In the genomic region with DNA sequence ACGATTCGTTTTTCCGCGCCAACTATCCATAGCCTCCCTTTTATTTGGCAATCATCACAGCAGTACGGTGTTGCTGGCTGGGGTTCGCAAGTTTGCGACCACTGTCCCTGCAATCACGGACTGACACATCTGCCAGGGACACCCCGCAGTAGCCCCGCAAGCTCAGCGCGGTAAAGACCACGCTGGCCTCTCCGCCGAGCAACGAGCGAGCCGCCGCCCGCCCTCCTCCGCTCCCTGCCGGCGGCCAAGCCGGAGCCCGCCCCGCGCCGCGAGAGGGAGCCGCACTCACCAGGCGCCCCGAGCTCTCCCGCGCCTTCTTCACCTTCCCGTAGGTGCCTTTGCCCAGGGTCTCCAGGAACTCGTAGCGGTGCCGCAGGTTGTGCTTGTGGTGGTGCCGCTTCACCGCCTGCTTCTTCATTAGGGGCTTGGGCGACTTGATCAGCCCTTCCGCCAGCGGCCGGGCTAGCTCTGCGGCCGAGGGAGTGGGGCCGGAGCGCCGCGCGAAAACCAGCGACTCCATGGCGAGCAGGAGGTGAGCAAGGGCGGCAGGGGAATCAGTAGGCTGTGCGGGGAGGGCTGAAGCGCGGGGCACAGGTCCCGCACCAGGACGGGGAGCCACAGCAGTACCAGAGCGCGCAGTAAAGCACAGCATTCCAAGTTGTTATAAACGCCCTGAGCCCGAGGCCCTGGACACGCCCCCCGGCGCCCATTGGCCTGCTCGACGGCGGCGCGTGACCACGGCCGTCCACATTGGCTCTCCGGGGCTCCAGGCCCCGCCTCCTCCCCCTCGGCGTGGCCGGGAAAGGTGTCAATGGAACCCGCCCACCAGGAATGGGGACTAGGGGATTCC, we compare ENCODE assay signal across 1 cellular context.
A peak's percentile ranks its signal among the peaks of the same experiment; 100 is the strongest.
TF ChIP-seq lines count a peak whose summit lies in the region.

A gene (minus strand): TSS at position 637 of the 850 bp plus-strand sequence. CDS start 117 bp downstream, at position 520.

TF ChIP-seq in HepG2, 621 proteins besides CTCF, POLR2A, EP300 and RAD21 (continued from another document and continues in another):
- TF ChIP-seq, protein P1, sequence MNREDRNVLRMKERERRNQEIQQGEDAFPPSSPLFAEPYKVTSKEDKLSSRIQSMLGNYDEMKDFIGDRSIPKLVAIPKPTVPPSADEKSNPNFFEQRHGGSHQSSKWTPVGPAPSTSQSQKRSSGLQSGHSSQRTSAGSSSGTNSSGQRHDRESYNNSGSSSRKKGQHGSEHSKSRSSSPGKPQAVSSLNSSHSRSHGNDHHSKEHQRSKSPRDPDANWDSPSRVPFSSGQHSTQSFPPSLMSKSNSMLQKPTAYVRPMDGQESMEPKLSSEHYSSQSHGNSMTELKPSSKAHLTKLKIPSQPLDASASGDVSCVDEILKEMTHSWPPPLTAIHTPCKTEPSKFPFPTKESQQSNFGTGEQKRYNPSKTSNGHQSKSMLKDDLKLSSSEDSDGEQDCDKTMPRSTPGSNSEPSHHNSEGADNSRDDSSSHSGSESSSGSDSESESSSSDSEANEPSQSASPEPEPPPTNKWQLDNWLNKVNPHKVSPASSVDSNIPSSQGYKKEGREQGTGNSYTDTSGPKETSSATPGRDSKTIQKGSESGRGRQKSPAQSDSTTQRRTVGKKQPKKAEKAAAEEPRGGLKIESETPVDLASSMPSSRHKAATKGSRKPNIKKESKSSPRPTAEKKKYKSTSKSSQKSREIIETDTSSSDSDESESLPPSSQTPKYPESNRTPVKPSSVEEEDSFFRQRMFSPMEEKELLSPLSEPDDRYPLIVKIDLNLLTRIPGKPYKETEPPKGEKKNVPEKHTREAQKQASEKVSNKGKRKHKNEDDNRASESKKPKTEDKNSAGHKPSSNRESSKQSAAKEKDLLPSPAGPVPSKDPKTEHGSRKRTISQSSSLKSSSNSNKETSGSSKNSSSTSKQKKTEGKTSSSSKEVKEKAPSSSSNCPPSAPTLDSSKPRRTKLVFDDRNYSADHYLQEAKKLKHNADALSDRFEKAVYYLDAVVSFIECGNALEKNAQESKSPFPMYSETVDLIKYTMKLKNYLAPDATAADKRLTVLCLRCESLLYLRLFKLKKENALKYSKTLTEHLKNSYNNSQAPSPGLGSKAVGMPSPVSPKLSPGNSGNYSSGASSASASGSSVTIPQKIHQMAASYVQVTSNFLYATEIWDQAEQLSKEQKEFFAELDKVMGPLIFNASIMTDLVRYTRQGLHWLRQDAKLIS (CRISPR knock-in tag; IDR thresholded peaks at IDR 0.05): no peak
- TF ChIP-seq RFXAP (CRISPR knock-in tag; IDR thresholded peaks at IDR 0.05; ENCODE audit: borderline replicate concordance) (no peak), IRX3 (CRISPR knock-in tag; IDR thresholded peaks at IDR 0.05; ENCODE audit: borderline replicate concordance, low read depth) (no peak), ZNF282 (IDR thresholded peaks at IDR 0.05; ENCODE audit: partially characterized antibody) (no peak), NPAS2 (CRISPR knock-in tag; IDR thresholded peaks at IDR 0.05; ENCODE audit: borderline replicate concordance) (no peak), ZNF678 (CRISPR knock-in tag; IDR thresholded peaks at IDR 0.05) (0 out of 2 replicates have a peak, but pooled peaks have one; percentile 21), IKZF1 (IDR thresholded peaks at IDR 0.05) (no peak), MZF1 (CRISPR knock-in tag; IDR thresholded peaks at IDR 0.05; ENCODE audit: borderline replicate concordance) (0 out of 2 replicates have a peak, but pooled peaks have one; percentile 20), ZFP36L2 (CRISPR knock-in tag; IDR thresholded peaks at IDR 0.05) (no peak), ZNF672 (CRISPR knock-in tag; IDR thresholded peaks at IDR 0.05) (no peak), ELF1 (CRISPR knock-in tag; IDR thresholded peaks at IDR 0.05) (no peak; the same call in 1 of the 2 replicates), SRSF4 (IDR thresholded peaks at IDR 0.05; ENCODE audit: low read depth, low read length, poor library complexity, severe bottlenecking) (no peak), ZNF30 (CRISPR knock-in tag; IDR thresholded peaks at IDR 0.05) (no peak), ZNF235 (CRISPR knock-in tag; IDR thresholded peaks at IDR 0.05; ENCODE audit: borderline replicate concordance) (peak; percentile 50; the same call in 1 of the 2 replicates), ZNF263 (CRISPR knock-in tag; IDR thresholded peaks at IDR 0.05) (no peak), HNRNPLL (IDR thresholded peaks at IDR 0.05; ENCODE audit: low read depth, low read length, poor library complexity, severe bottlenecking) (peak; percentile 50), TBL1XR1 (IDR thresholded peaks at IDR 0.05; ENCODE audit: borderline replicate concordance, low read length, partially characterized antibody) (no peak), CAMTA2 (CRISPR knock-in tag; IDR thresholded peaks at IDR 0.05; ENCODE audit: borderline replicate concordance) (peak; percentile 46; the same call in 1 of the 2 replicates), ELF3 (CRISPR knock-in tag; IDR thresholded peaks at IDR 0.05) (peak; percentile 52), MEIS1 (CRISPR knock-in tag; IDR thresholded peaks at IDR 0.05; ENCODE audit: borderline replicate concordance) (no peak; the same call in 1 of the 2 replicates), ZZZ3 (CRISPR knock-in tag; IDR thresholded peaks at IDR 0.05; ENCODE audit: borderline replicate concordance) (no peak), NR2C2 (CRISPR knock-in tag; IDR thresholded peaks at IDR 0.05; ENCODE audit: borderline replicate concordance) (no peak), RFX5 (IDR thresholded peaks at IDR 0.05; ENCODE audit: low read depth, low read length) (peak; percentile 20; the same call in 1 of the 2 replicates), ZNF766 (CRISPR knock-in tag; IDR thresholded peaks at IDR 0.05; ENCODE audit: borderline replicate concordance) (no peak), HOXD1 (CRISPR knock-in tag; IDR thresholded peaks at IDR 0.05) (no peak), ZNF558 (CRISPR knock-in tag; IDR thresholded peaks at IDR 0.05; ENCODE audit: borderline replicate concordance) (peak; percentile 56; the same call in 1 of the 2 replicates), ZFP90 (CRISPR knock-in tag; IDR thresholded peaks at IDR 0.05; ENCODE audit: borderline replicate concordance) (peak; percentile 62; the same call in 1 of the 2 replicates), ZNF772 (CRISPR knock-in tag; IDR thresholded peaks at IDR 0.05) (peak; percentile 62; the same call in 1 of the 2 replicates), PRPF4 (IDR thresholded peaks at IDR 0.05; ENCODE audit: low read depth, low read length, poor library complexity, severe bottlenecking) (no peak), TAF1 (CRISPR knock-in tag; IDR thresholded peaks at IDR 0.05) (peak; percentile 93), ZNF468 (CRISPR knock-in tag; IDR thresholded peaks at IDR 0.05) (no peak), ZNF136 (CRISPR knock-in tag; IDR thresholded peaks at IDR 0.05; ENCODE audit: low read depth) (peak; percentile 72), ZNF629 (CRISPR knock-in tag; conservative IDR thresholded peaks at IDR 0.05) (no peak), GTF2F1 (IDR thresholded peaks at IDR 0.05; ENCODE audit: low read length) (no peak), FOXO1 (CRISPR knock-in tag; IDR thresholded peaks at IDR 0.05) (0 out of 2 replicates have a peak, but pooled peaks have one; percentile 8), ZNF326 (CRISPR knock-in tag; IDR thresholded peaks at IDR 0.05; ENCODE audit: borderline replicate concordance) (no peak), ZNF460 (CRISPR knock-in tag; IDR thresholded peaks at IDR 0.05; ENCODE audit: borderline replicate concordance) (no peak)
- TF ChIP-seq, protein P2, sequence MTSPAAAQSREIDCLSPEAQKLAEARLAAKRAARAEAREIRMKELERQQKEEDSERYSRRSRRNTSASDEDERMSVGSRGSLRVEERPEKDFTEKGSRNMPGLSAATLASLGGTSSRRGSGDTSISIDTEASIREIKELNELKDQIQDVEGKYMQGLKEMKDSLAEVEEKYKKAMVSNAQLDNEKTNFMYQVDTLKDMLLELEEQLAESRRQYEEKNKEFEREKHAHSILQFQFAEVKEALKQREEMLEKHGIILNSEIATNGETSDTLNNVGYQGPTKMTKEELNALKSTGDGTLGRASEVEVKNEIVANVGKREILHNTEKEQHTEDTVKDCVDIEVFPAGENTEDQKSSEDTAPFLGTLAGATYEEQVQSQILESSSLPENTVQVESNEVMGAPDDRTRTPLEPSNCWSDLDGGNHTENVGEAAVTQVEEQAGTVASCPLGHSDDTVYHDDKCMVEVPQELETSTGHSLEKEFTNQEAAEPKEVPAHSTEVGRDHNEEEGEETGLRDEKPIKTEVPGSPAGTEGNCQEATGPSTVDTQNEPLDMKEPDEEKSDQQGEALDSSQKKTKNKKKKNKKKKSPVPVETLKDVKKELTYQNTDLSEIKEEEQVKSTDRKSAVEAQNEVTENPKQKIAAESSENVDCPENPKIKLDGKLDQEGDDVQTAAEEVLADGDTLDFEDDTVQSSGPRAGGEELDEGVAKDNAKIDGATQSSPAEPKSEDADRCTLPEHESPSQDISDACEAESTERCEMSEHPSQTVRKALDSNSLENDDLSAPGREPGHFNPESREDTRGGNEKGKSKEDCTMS (CRISPR knock-in tag; conservative IDR thresholded peaks at IDR 0.05): no peak
- TF ChIP-seq, protein P3, sequence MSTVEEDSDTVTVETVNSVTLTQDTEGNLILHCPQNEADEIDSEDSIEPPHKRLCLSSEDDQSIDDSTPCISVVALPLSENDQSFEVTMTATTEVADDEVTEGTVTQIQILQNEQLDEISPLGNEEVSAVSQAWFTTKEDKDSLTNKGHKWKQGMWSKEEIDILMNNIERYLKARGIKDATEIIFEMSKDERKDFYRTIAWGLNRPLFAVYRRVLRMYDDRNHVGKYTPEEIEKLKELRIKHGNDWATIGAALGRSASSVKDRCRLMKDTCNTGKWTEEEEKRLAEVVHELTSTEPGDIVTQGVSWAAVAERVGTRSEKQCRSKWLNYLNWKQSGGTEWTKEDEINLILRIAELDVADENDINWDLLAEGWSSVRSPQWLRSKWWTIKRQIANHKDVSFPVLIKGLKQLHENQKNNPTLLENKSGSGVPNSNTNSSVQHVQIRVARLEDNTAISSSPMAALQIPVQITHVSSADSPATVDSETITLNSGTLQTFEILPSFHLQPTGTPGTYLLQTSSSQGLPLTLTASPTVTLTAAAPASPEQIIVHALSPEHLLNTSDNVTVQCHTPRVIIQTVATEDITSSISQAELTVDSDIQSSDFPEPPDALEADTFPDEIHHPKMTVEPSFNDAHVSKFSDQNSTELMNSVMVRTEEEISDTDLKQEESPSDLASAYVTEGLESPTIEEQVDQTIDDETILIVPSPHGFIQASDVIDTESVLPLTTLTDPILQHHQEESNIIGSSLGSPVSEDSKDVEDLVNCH (CRISPR knock-in tag; IDR thresholded peaks at IDR 0.05): no peak
- TF ChIP-seq, protein P4, sequence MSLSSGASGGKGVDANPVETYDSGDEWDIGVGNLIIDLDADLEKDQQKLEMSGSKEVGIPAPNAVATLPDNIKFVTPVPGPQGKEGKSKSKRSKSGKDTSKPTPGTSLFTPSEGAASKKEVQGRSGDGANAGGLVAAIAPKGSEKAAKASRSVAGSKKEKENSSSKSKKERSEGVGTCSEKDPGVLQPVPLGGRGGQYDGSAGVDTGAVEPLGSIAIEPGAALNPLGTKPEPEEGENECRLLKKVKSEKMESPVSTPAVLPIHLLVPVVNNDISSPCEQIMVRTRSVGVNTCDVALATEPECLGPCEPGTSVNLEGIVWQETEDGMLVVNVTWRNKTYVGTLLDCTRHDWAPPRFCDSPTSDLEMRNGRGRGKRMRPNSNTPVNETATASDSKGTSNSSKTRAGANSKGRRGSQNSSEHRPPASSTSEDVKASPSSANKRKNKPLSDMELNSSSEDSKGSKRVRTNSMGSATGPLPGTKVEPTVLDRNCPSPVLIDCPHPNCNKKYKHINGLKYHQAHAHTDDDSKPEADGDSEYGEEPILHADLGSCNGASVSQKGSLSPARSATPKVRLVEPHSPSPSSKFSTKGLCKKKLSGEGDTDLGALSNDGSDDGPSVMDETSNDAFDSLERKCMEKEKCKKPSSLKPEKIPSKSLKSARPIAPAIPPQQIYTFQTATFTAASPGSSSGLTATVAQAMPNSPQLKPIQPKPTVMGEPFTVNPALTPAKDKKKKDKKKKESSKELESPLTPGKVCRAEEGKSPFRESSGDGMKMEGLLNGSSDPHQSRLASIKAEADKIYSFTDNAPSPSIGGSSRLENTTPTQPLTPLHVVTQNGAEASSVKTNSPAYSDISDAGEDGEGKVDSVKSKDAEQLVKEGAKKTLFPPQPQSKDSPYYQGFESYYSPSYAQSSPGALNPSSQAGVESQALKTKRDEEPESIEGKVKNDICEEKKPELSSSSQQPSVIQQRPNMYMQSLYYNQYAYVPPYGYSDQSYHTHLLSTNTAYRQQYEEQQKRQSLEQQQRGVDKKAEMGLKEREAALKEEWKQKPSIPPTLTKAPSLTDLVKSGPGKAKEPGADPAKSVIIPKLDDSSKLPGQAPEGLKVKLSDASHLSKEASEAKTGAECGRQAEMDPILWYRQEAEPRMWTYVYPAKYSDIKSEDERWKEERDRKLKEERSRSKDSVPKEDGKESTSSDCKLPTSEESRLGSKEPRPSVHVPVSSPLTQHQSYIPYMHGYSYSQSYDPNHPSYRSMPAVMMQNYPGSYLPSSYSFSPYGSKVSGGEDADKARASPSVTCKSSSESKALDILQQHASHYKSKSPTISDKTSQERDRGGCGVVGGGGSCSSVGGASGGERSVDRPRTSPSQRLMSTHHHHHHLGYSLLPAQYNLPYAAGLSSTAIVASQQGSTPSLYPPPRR (CRISPR knock-in tag; IDR thresholded peaks at IDR 0.05; ENCODE audit: borderline replicate concordance): no peak; the same call in 1 of the 2 replicates
- TF ChIP-seq, protein P5, sequence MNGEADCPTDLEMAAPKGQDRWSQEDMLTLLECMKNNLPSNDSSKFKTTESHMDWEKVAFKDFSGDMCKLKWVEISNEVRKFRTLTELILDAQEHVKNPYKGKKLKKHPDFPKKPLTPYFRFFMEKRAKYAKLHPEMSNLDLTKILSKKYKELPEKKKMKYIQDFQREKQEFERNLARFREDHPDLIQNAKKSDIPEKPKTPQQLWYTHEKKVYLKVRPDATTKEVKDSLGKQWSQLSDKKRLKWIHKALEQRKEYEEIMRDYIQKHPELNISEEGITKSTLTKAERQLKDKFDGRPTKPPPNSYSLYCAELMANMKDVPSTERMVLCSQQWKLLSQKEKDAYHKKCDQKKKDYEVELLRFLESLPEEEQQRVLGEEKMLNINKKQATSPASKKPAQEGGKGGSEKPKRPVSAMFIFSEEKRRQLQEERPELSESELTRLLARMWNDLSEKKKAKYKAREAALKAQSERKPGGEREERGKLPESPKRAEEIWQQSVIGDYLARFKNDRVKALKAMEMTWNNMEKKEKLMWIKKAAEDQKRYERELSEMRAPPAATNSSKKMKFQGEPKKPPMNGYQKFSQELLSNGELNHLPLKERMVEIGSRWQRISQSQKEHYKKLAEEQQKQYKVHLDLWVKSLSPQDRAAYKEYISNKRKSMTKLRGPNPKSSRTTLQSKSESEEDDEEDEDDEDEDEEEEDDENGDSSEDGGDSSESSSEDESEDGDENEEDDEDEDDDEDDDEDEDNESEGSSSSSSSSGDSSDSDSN (CRISPR knock-in tag; IDR thresholded peaks at IDR 0.05): peak; percentile 95
- TF ChIP-seq, protein P6, sequence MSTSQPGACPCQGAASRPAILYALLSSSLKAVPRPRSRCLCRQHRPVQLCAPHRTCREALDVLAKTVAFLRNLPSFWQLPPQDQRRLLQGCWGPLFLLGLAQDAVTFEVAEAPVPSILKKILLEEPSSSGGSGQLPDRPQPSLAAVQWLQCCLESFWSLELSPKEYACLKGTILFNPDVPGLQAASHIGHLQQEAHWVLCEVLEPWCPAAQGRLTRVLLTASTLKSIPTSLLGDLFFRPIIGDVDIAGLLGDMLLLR (CRISPR knock-in tag; IDR thresholded peaks at IDR 0.05): 0 out of 2 replicates have a peak, but pooled peaks have one; percentile 34
- TF ChIP-seq, protein P7, sequence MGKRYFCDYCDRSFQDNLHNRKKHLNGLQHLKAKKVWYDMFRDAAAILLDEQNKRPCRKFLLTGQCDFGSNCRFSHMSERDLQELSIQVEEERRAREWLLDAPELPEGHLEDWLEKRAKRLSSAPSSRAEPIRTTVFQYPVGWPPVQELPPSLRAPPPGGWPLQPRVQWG (CRISPR knock-in tag; IDR thresholded peaks at IDR 0.05; ENCODE audit: borderline replicate concordance, low read depth): no peak
